Comparison of ENCODE assay signal across 19 cellular contexts in the genomic region with DNA sequence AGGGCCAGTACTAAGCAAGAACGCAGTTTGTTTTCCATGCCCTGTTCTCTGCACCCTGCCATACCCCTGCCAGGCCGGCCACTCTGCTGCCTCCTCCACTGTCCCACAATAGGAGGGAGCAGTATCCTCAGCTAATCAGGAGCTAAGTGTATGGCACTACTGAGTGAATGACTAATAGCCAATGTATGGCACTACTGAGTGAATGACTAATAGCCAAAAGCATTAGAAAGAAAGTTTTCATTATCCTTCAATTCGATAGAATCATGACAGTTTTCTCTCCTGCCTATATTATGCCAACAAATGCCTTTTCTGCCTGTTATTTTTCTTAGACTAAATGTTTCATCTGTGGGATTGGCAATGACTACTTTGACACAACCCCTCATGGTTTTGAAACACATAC.
A peak's percentile ranks its signal among the peaks of the same experiment; 100 is the strongest.
DNase-seq lines count a peak whose midpoint lies in the region; ATAC-seq, FAIRE-seq and TF ChIP-seq lines count a peak whose summit lies in the region.
"Had no signal": no experiment of that assay in that cellular context is flagged by ENCODE, and none has a peak within 500 bp of the region (broad histone marks: within the 10 kb centered on the region; RNA-seq: fewer than 3 reads in every experiment).

No MANE protein-coding gene starts in this region.

- H2BK15ac ChIP-seq in H1 (ENCODE audit: low read length) (no peak overlapping the region), mesendoderm (replicated peaks; ENCODE audit: low read depth) (no peak overlapping the region)

- H3K9ac ChIP-seq in H1 (replicated peaks in 1 of 4; ENCODE audit: extremely low read depth in 1 of 4, low read depth in 3 of 4, low read length in 3 of 4) (no peak overlapping the region), mesendoderm (ENCODE audit: low read length) (no peak overlapping the region)

- no peak overlapping the region for H2AK5ac ChIP-seq in H1 (ENCODE audit: low read depth, low read length)
- no peak overlapping the region for H2AK5ac ChIP-seq in mesendoderm (ENCODE audit: low read length)

- CTCF ChIA-PET in H1 (lab: Charles Lee; ENCODE audit: partially characterized antibody), result interaction anchor here (0.8 to 1.3 kb wide), 5 partner anchors 12 to 111 kb away, joined by 3 read pairs; no protein-coding TSS in a partner anchor
- CTCF ChIA-PET in CD4-positive, alpha-beta T cell (lab: Charles Lee), result no interaction called here

- no peak overlapping the region for H2BK20ac ChIP-seq in H1 (ENCODE audit: low read length)

- H3K27me3 Mint-ChIP-seq in CD4-positive, alpha-beta T cell, result no peaks in the 10 kb centered on the region
- H3K27me3 Mint-ChIP-seq: activated CD4-positive, alpha-beta memory T cell treated with anti-CD3 and anti-CD28 coated beads, Interleukin-2, amount 10 ng/mL, durations not matched to agents 7 days and 5 days; central memory CD8-positive, alpha-beta T cell; stimulated activated naive B cell treated with anti-CD40 and anti-IgM and Interleukin-4, amounts not matched to agents 10 μg/mL and 1 μg/mL and 100 μg/mL, for 72 hours had no signal

- no peak overlapping the region for H2BK12ac ChIP-seq in H1 (ENCODE audit: low read depth, low read length)

- no peak overlapping the region for H4K91ac ChIP-seq in H1 (replicated peaks; ENCODE audit: insufficient read length, low read length)

- H3K56ac ChIP-seq in H1 (replicated peaks; ENCODE audit: insufficient read length, low read depth, low read length) (no peak overlapping the region), mesendoderm (ENCODE audit: low read length) (no peak overlapping the region)

- no peaks in the 10 kb centered on the region for H3K79me2 ChIP-seq in H1 (ENCODE audit: control insufficient read depth in 1 of 2, insufficient read depth in 2 of 2, low read length in 2 of 2)
- no peaks in the 10 kb centered on the region for H3K79me2 ChIP-seq in mesendoderm (ENCODE audit: control insufficient read depth, insufficient read depth, low read length)

- H3K4ac ChIP-seq in H1 (replicated peaks; ENCODE audit: insufficient read length, low read depth, low read length), result no peak overlapping the region
- H3K4ac ChIP-seq in mesendoderm (ENCODE audit: low read depth, low read length), result no peak overlapping the region

- TF ChIP-seq CTCF in H1 (IDR thresholded peaks at IDR 0.05; ENCODE audit: control extremely low read depth in 1 of 3, insufficient read depth in 1 of 3, low read depth in 1 of 3, low read length in 3 of 3), result no peak
- no peak for TF ChIP-seq CTCF in CD4-positive, alpha-beta T cell (IDR thresholded peaks at IDR 0.05)

- no peak for TF ChIP-seq RAD21 in H1 (IDR thresholded peaks at IDR 0.05 in 1 of 2, conservative IDR thresholded peaks at IDR 0.05 in 1 of 2; ENCODE audit: low read depth in 2 of 2, low read length in 2 of 2)

- H3K36me3 Mint-ChIP-seq in CD4-positive, alpha-beta T cell (ENCODE audit: low read depth), result peaks cover 37% of the 10 kb centered on the region

- ATAC-seq in GM18909 (IDR thresholded peaks at IDR 0.05; ENCODE audit: poor library complexity, unreplicated experiment), result no peak
- no peak for ATAC-seq in CD4-positive, alpha-beta T cell (ENCODE audit: poor library complexity)
- ATAC-seq: HepG2; psoas muscle; stimulated activated naive B cell treated with anti-CD40 and anti-IgM and Interleukin-4, amounts not matched to agents 10 μg/mL and 1 μg/mL and 100 μg/mL, for 72 hours had no signal

- H2AFZ ChIP-seq in H1 (ENCODE audit: low read length), result no peak overlapping the region

- H3K27ac ChIP-seq in H1 (ENCODE audit: low read depth, low read length), result no peak overlapping the region
- H3K27ac ChIP-seq in mesendoderm (ENCODE audit: low read depth, low read length), result no peak overlapping the region
- H3K27ac ChIP-seq in CD4-positive, alpha-beta T cell (ENCODE audit: low read depth, low read length), result no peak overlapping the region
- H3K27ac ChIP-seq: psoas muscle had no signal

- no peak for TF ChIP-seq EP300 in H1 (IDR thresholded peaks at IDR 0.05; ENCODE audit: borderline replicate concordance in 1 of 2, low read depth in 2 of 2, low read length in 2 of 2)

- no peaks in the 10 kb centered on the region for H3K9me3 ChIP-seq in H1 (ENCODE audit: insufficient read depth in 2 of 2, low read depth in 1 of 2, low read length in 1 of 2)
- no peaks in the 10 kb centered on the region for H3K9me3 ChIP-seq in CD4-positive, alpha-beta T cell (ENCODE audit: control insufficient read depth, low read length)
- H3K9me3 ChIP-seq: HAP-1, psoas muscle had no signal

- POLR2A ChIA-PET in H1 (lab: Charles Lee; ENCODE audit: partially characterized antibody), result no interaction called here
- POLR2A ChIA-PET in CD4-positive, alpha-beta T cell (lab: Charles Lee), result no interaction called here

- no peaks in the 10 kb centered on the region for H3K27me3 ChIP-seq in H1 (replicated peaks in 1 of 4; ENCODE audit: control insufficient read depth in 3 of 4, extremely low read depth in 1 of 4, insufficient read depth in 3 of 4, low read length in 3 of 4)
- no peaks in the 10 kb centered on the region for H3K27me3 ChIP-seq in mesendoderm (ENCODE audit: insufficient read depth, low read length, poor library complexity)
- H3K27me3 ChIP-seq in CD4-positive, alpha-beta T cell (ENCODE audit: control insufficient read depth, insufficient read depth, low read length), result no peaks in the 10 kb centered on the region

- H4K5ac ChIP-seq in H1 (ENCODE audit: insufficient read length, low read depth, low read length), result no peak overlapping the region
- no peak overlapping the region for H4K5ac ChIP-seq in mesendoderm (ENCODE audit: low read length)

- H3K23me2 ChIP-seq in H1 (ENCODE audit: low read depth, low read length), result no peaks in the 10 kb centered on the region

- H4K20me1 ChIP-seq in H1 (replicated peaks in 1 of 2; ENCODE audit: control insufficient read depth in 1 of 2, insufficient read depth in 2 of 2, low read length in 2 of 2), result no peaks in the 10 kb centered on the region

- FAIRE-seq in RCC 7860 (lab: Jason Lieb, UNC) (peak; percentile 84), H1 (lab: Jason Lieb, UNC) (no peak)
- FAIRE-seq: HepG2 had no signal

- H2BK5ac ChIP-seq in H1 (ENCODE audit: low read depth, low read length) (no peak overlapping the region), mesendoderm (ENCODE audit: low read length) (no peak overlapping the region)

- H4K8ac ChIP-seq in H1 (ENCODE audit: extremely low read depth, insufficient read depth, low read length), result no peak overlapping the region
- no peak overlapping the region for H4K8ac ChIP-seq in mesendoderm (ENCODE audit: low read depth, low read length)

- H2BK120ac ChIP-seq in H1 (replicated peaks; ENCODE audit: low read depth, low read length) (peak overlapping the region; percentile 43), mesendoderm (ENCODE audit: low read depth, low read length) (no peak overlapping the region)

- no peak overlapping the region for H3K4me3 Mint-ChIP-seq in CD4-positive, alpha-beta T cell
- H3K4me3 Mint-ChIP-seq: activated CD4-positive, alpha-beta memory T cell treated with anti-CD3 and anti-CD28 coated beads, Interleukin-2, amount 10 ng/mL, durations not matched to agents 7 days and 5 days; central memory CD8-positive, alpha-beta T cell; stimulated activated naive B cell treated with anti-CD40 and anti-IgM and Interleukin-4, amounts not matched to agents 10 μg/mL and 1 μg/mL and 100 μg/mL, for 72 hours had no signal

- peaks cover 0 to 6% (median 3%) of the 10 kb centered on the region in 4 experiments; a peak in 3 of 7 replicates for H3K4me1 ChIP-seq in H1 (replicated peaks in 1 of 4; ENCODE audit: control insufficient read depth in 3 of 4, insufficient read depth in 4 of 4, low read length in 3 of 4)
- no peaks in the 10 kb centered on the region for H3K4me1 ChIP-seq in mesendoderm (ENCODE audit: control insufficient read depth, low read depth, low read length)
- H3K4me1 ChIP-seq: HAP-1, psoas muscle had no signal

- H3K79me1 ChIP-seq in H1 (ENCODE audit: low read depth, low read length) (no peaks in the 10 kb centered on the region), mesendoderm (ENCODE audit: low read length) (no peaks in the 10 kb centered on the region)

- intact Hi-C loops in CD4-positive, alpha-beta T cell (cut with DNase I, micrococcal nuclease), result no loop called here

- H3K18ac ChIP-seq in H1 (ENCODE audit: extremely low read depth, low read length), result no peak overlapping the region
- H3K18ac ChIP-seq in mesendoderm (ENCODE audit: low read length), result no peak overlapping the region

- H3K4me2 ChIP-seq in H1 (ENCODE audit: insufficient read depth in 1 of 2, low read depth in 2 of 2, low read length in 2 of 2) (no peak overlapping the region; a peak in 1 of 4 replicates), mesendoderm (ENCODE audit: low read length) (no peak overlapping the region)

- H3K14ac ChIP-seq in H1 (ENCODE audit: insufficient read length), result no peak overlapping the region

- DNase-seq in EL (peak; percentile 78), RCC 7860 (ENCODE audit: low spot score) (peak; percentile 64), H1 (ENCODE audit: low read depth in 1 of 2, low spot score in 2 of 2) (no peak), mesendoderm (peak; percentile 43), activated gamma-delta T cell treated with Interleukin-2 at 50 U/mL for 16 hours (no peak), RPMI8226 (no peak)
- DNase-seq in CD4-positive, alpha-beta T cell, result no peak
- DNase-seq: activated CD4-positive, alpha-beta memory T cell treated with anti-CD3 and anti-CD28 coated beads, Interleukin-2, amount 10 ng/mL, durations not matched to agents 7 days and 5 days; activated gamma-delta T cell; DMS79 treated with DMSO at 0.1 percent for 48 hours; NCI-H1417 treated with DMSO at 0.1 percent for 48 hours; NCI-H510A treated with DMSO at 0.1 percent for 48 hours; psoas muscle; stimulated activated CD4-positive, alpha-beta T cell treated with anti-CD3 and anti-CD28 coated beads, Interleukin-4, amount 100 ng/mL, for 1 hour; stimulated activated naive B cell treated with anti-CD40 and anti-IgM and Interleukin-4, amounts not matched to agents 10 μg/mL and 1 μg/mL and 100 μg/mL, for 72 hours had no signal

- no peaks in the 10 kb centered on the region; a peak in 1 of 8 replicates for H3K36me3 ChIP-seq in H1 (ENCODE audit: control insufficient read depth in 2 of 4, insufficient read depth in 4 of 4, low read length in 3 of 4)
- H3K36me3 ChIP-seq in mesendoderm (ENCODE audit: control insufficient read depth, insufficient read depth, low read length), result no peaks in the 10 kb centered on the region
- H3K36me3 ChIP-seq: HAP-1 had no signal

- no peak overlapping the region for H3K27ac Mint-ChIP-seq in CD4-positive, alpha-beta T cell
- H3K27ac Mint-ChIP-seq: activated CD4-positive, alpha-beta memory T cell treated with anti-CD3 and anti-CD28 coated beads, Interleukin-2, amount 10 ng/mL, durations not matched to agents 7 days and 5 days; stimulated activated naive B cell treated with anti-CD40 and anti-IgM and Interleukin-4, amounts not matched to agents 10 μg/mL and 1 μg/mL and 100 μg/mL, for 72 hours had no signal

- H3K23ac ChIP-seq in H1 (ENCODE audit: insufficient read length) (no peak overlapping the region), mesendoderm (ENCODE audit: low read length) (no peak overlapping the region)

- no peaks in the 10 kb centered on the region for H3K4me1 Mint-ChIP-seq in CD4-positive, alpha-beta T cell (ENCODE audit: low read depth)
- H3K4me1 Mint-ChIP-seq: activated CD4-positive, alpha-beta memory T cell treated with anti-CD3 and anti-CD28 coated beads, Interleukin-2, amount 10 ng/mL, durations not matched to agents 7 days and 5 days; central memory CD8-positive, alpha-beta T cell had no signal

- no peak for TF ChIP-seq POLR2A in H1 (IDR thresholded peaks at IDR 0.05; ENCODE audit: control extremely low read depth in 1 of 2, low read depth in 2 of 2, low read length in 2 of 2)

- H3K4me3 ChIP-seq in H1 (ENCODE audit: extremely low read depth in 1 of 4, insufficient read depth in 2 of 4, low read depth in 3 of 4, low read length in 4 of 4), result no peak overlapping the region
- H3K4me3 ChIP-seq in mesendoderm (ENCODE audit: low read length), result no peak overlapping the region
- H3K4me3 ChIP-seq: HAP-1, psoas muscle had no signal

- 86% methylated on average over 3 of the region's 3 CpGs; no CpG with 5 or more reads in 1 of the 2 experiments for WGBS in H1 (ENCODE audit: extremely low coverage in 1 of 2, insufficient coverage in 1 of 2, insufficient read length in 1 of 2, insufficient replicate concordance in 2 of 2, low coverage in 1 of 2, low lambda C conversion rate in 2 of 2, missing lambda C conversion rate in 1 of 2), 2 experiments
- no CpG with 5 or more reads among the region's 3 CpGs for WGBS in mesendoderm (ENCODE audit: extremely low coverage, insufficient coverage, low lambda C conversion rate)

- no peaks in the 10 kb centered on the region for H3K9me3 Mint-ChIP-seq in CD4-positive, alpha-beta T cell
- H3K9me3 Mint-ChIP-seq: activated CD4-positive, alpha-beta memory T cell treated with anti-CD3 and anti-CD28 coated beads, Interleukin-2, amount 10 ng/mL, durations not matched to agents 7 days and 5 days; central memory CD8-positive, alpha-beta T cell; stimulated activated naive B cell treated with anti-CD40 and anti-IgM and Interleukin-4, amounts not matched to agents 10 μg/mL and 1 μg/mL and 100 μg/mL, for 72 hours had no signal

Comparison
In these comparisons a context has a peak if more than half of its experiments do, and no peak if none do; other contexts are left out.
1. DNase-seq: peak in EL (single experiment), RCC 7860 (single experiment) and mesendoderm (single experiment); none in H1 (0 of 2), CD4-positive, alpha-beta T cell (0 of 10), activated gamma-delta T cell treated with Interleukin-2 at 50 U/mL for 16 hours (single experiment) and RPMI8226 (single experiment).